ENCODE assay signal across 23 cellular contexts in the genomic region with DNA sequence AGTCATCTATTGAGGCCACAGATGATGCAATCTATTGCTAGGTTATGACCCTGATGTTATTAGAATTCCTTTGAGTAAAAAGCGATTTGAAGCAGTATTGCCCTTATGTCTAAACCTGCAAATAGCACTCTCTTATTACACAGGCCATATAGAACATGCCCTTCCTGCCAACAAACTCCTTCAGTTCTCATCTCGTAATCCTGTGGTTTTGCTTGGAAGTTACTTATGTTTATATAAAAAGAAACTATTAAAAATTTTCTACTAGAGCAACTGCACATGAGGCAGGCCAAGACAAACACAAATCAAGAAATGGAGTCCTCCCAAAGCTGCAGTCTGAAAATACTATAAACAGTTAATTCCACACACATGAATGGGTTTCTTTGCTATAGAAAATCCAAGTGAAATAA.
DNase-seq lines count a peak whose midpoint lies in the region; ATAC-seq and TF ChIP-seq lines count a peak whose summit lies in the region.
"Had no signal": no experiment of that assay in that cellular context is flagged by ENCODE, and none has a peak within 500 bp of the region (broad histone marks: within the 10 kb centered on the region; RNA-seq: fewer than 3 reads in every experiment).

No MANE protein-coding gene starts in this region.

- TF ChIP-seq CTCF in PC-3 (conservative IDR thresholded peaks at IDR 0.05; ENCODE audit: low read depth, low read length): no peak
- TF ChIP-seq CTCF in WTC11 (IDR thresholded peaks at IDR 0.05): no peak
- TF ChIP-seq CTCF in CD14-positive monocyte (IDR thresholded peaks at IDR 0.05): no peak
- TF ChIP-seq CTCF in type B pancreatic cell (conservative IDR thresholded peaks at IDR 0.05): no peak

- H3K4me3 Mint-ChIP-seq in WTC11 (no peak overlapping the region), CD14-positive monocyte (no peak overlapping the region), type B pancreatic cell (no peak overlapping the region)
- H3K4me3 Mint-ChIP-seq: activated naive CD8-positive, alpha-beta T cell treated with anti-CD3 and anti-CD28 coated beads, Interleukin-2, amount 10 ng/mL, durations not matched to agents 7 days and 5 days; activated T-helper 1 cell treated with anti-CD3 and anti-CD28 coated beads, Interleukin-12 subunit alpha, Interleukin-12 subunit beta, Interleukin-2, Interleukin-4 antibody, amounts not matched to agents 30 ng/mL and 10 ng/mL and 1 ng/mL, durations not matched to agents 14 hours and 24 hours and 36 hours; naive B cell had no signal

- 0 out of 2 replicates have a peak, but pooled peaks cover 7% of the 10 kb centered on the region for H3K4me1 ChIP-seq in PC-3 (ENCODE audit: insufficient read depth, low read length)
- H3K4me1 ChIP-seq: heart right ventricle, pancreas, suprapubic skin had no signal

- no peaks in the 10 kb centered on the region for H3K9me2 ChIP-seq in PC-3 (replicated peaks; ENCODE audit: low read length)

- H3K27me3 Mint-ChIP-seq in WTC11 (ENCODE audit: low read depth) (no peaks in the 10 kb centered on the region), CD14-positive monocyte (ENCODE audit: low read depth in 3 of 3) (peaks cover 0 to 2% (median 0%) of the 10 kb centered on the region in 3 donors), type B pancreatic cell (no peaks in the 10 kb centered on the region)
- H3K27me3 Mint-ChIP-seq: activated naive CD8-positive, alpha-beta T cell treated with anti-CD3 and anti-CD28 coated beads, Interleukin-2, amount 10 ng/mL, durations not matched to agents 7 days and 5 days; naive B cell had no signal

- POLR2A ChIA-PET in PC-3 (lab: Charles Lee; ENCODE audit: unreplicated experiment) (interaction anchor here (0.6 kb wide), 1 partner anchor 199 kb away, joined by 3 read pairs; no protein-coding TSS in a partner anchor), WTC11 (lab: Charles Lee) (no interaction called here)

- no peak overlapping the region for H2AFZ ChIP-seq in PC-3 (ENCODE audit: low read length)

- H3K9me3 Mint-ChIP-seq in WTC11 (no peaks in the 10 kb centered on the region), CD14-positive monocyte (peaks cover 0 to 5% (median 0%) of the 10 kb centered on the region in 7 donors), type B pancreatic cell (peaks cover 5% of the 10 kb centered on the region)
- H3K9me3 Mint-ChIP-seq: activated naive CD8-positive, alpha-beta T cell treated with anti-CD3 and anti-CD28 coated beads, Interleukin-2, amount 10 ng/mL, durations not matched to agents 7 days and 5 days had no signal

- 0 out of 2 replicates have a peak overlapping the region, but pooled peaks have one; percentile 4 for H3K4me2 ChIP-seq in PC-3 (ENCODE audit: low read length)

- intact Hi-C loops in PC-3 (cut with micrococcal nuclease): loop anchor here (2.0 kb wide), 1 partner anchor 582 kb away; no protein-coding TSS in a partner anchor
- intact Hi-C loops in CD14-positive monocyte (cut with micrococcal nuclease): no loop called here

- no peaks in the 10 kb centered on the region for H3K27me3 ChIP-seq in PC-3 (ENCODE audit: low read length)
- H3K27me3 ChIP-seq: cardiac muscle cell, heart right ventricle, pancreas, suprapubic skin had no signal

- H3F3A ChIP-seq in PC-3 (ENCODE audit: low read length, unreplicated experiment): no peaks in the 10 kb centered on the region

- no peaks in the 10 kb centered on the region for H3K9me3 ChIP-seq in PC-3 (ENCODE audit: low read length)
- H3K9me3 ChIP-seq: heart right ventricle, pancreas, suprapubic skin had no signal

- no TSS peak for BruUV-seq in PC-3 (replicated peaks; lab: Mats Ljungman, UMichigan)

- no peak overlapping the region for H3K9ac ChIP-seq in PC-3 (ENCODE audit: low read length)

- DNase-seq in H4 (ENCODE audit: low spot score) (peak; percentile 95), PC-3 (peak; percentile 63), fibroblast of gingiva (ENCODE audit: low read depth) (peak; percentile 97), skeletal muscle cell (ENCODE audit: low read depth) (peak; percentile 98), WTC11 (ENCODE audit: low spot score) (no peak), CD14-positive monocyte (ENCODE audit: low spot score) (no peak), type B pancreatic cell (ENCODE audit: extremely low spot score, unreplicated experiment) (no peak)
- DNase-seq: activated naive CD8-positive, alpha-beta T cell treated with anti-CD3 and anti-CD28 coated beads, Interleukin-2, amount 10 ng/mL, durations not matched to agents 7 days and 5 days; erythroblast; heart right ventricle; naive B cell; NCI-H1105; NCI-H2107; NCI-H69; pancreas; SIG-M5; stimulated activated CD8-positive, alpha-beta memory T cell treated with anti-CD3 and anti-CD28 coated beads, Interleukin-4, amount 100 ng/mL, for 48 hours had no signal

- no peaks in the 10 kb centered on the region for H3K79me2 ChIP-seq in PC-3 (ENCODE audit: low read length)

- H4K20me1 ChIP-seq in PC-3 (ENCODE audit: low read length): no peaks in the 10 kb centered on the region

- CTCF ChIA-PET in PC-3 (lab: Charles Lee): no interaction called here
- CTCF ChIA-PET in WTC11 (lab: Charles Lee): no interaction called here

- H3K4me3 ChIP-seq in PC-3 (ENCODE audit: low read length): no peak overlapping the region
- H3K4me3 ChIP-seq in skeletal muscle cell (ENCODE audit: low read depth, low read length): no peak overlapping the region
- H3K4me3 ChIP-seq: cardiac muscle cell, heart right ventricle, pancreas, skin epidermis, suprapubic skin had no signal

- no peaks in the 10 kb centered on the region for H3K36me3 ChIP-seq in PC-3 (ENCODE audit: low read depth, low read length)
- H3K36me3 ChIP-seq: cardiac muscle cell, heart right ventricle, pancreas, suprapubic skin had no signal

- H3K36me3 Mint-ChIP-seq in WTC11 (no peaks in the 10 kb centered on the region), CD14-positive monocyte (no peaks in the 10 kb centered on the region), type B pancreatic cell (no peaks in the 10 kb centered on the region)
- H3K36me3 Mint-ChIP-seq: activated naive CD8-positive, alpha-beta T cell treated with anti-CD3 and anti-CD28 coated beads, Interleukin-2, amount 10 ng/mL, durations not matched to agents 7 days and 5 days; naive B cell had no signal

- peaks cover 18% of the 10 kb centered on the region; the same call in 1 of the 2 replicates for H3K4me1 Mint-ChIP-seq in WTC11
- H3K4me1 Mint-ChIP-seq in CD14-positive monocyte: peaks cover 5% of the 10 kb centered on the region
- H3K4me1 Mint-ChIP-seq in type B pancreatic cell (ENCODE audit: unreplicated experiment): peaks cover 7% of the 10 kb centered on the region
- H3K4me1 Mint-ChIP-seq: activated naive CD8-positive, alpha-beta T cell treated with anti-CD3 and anti-CD28 coated beads, Interleukin-2, amount 10 ng/mL, durations not matched to agents 7 days and 5 days; naive B cell had no signal

- peak; percentile 96 for ATAC-seq in PC-3
- ATAC-seq in WTC11: no peak
- ATAC-seq in GM19452 (IDR thresholded peaks at IDR 0.05; ENCODE audit: unreplicated experiment): no peak
- ATAC-seq: activated CD4-positive, CD25-positive, alpha-beta regulatory T cell treated with anti-CD3 and anti-CD28 coated beads, Interleukin-2, amount 50 U/mL, for 24 hours; heart right ventricle; pancreas had no signal

- H3K27ac ChIP-seq in PC-3 (ENCODE audit: low read length): peak overlapping the region; percentile 36
- H3K27ac ChIP-seq: cardiac muscle cell, heart right ventricle, pancreas, skin epidermis, suprapubic skin had no signal

- H3K27ac Mint-ChIP-seq in WTC11 (no peak overlapping the region), CD14-positive monocyte (no peak overlapping the region), type B pancreatic cell (no peak overlapping the region)
- H3K27ac Mint-ChIP-seq: activated naive CD8-positive, alpha-beta T cell treated with anti-CD3 and anti-CD28 coated beads, Interleukin-2, amount 10 ng/mL, durations not matched to agents 7 days and 5 days; activated T-helper 1 cell treated with anti-CD3 and anti-CD28 coated beads, Interleukin-12 subunit alpha, Interleukin-12 subunit beta, Interleukin-2, Interleukin-4 antibody, amounts not matched to agents 30 ng/mL and 10 ng/mL and 1 ng/mL, durations not matched to agents 14 hours and 24 hours and 36 hours; naive B cell had no signal

TF ChIP-seq in WTC11, 78 proteins besides CTCF, POLR2A, EP300 and RAD21 (continues in another document):
- TF ChIP-seq, protein P1, sequence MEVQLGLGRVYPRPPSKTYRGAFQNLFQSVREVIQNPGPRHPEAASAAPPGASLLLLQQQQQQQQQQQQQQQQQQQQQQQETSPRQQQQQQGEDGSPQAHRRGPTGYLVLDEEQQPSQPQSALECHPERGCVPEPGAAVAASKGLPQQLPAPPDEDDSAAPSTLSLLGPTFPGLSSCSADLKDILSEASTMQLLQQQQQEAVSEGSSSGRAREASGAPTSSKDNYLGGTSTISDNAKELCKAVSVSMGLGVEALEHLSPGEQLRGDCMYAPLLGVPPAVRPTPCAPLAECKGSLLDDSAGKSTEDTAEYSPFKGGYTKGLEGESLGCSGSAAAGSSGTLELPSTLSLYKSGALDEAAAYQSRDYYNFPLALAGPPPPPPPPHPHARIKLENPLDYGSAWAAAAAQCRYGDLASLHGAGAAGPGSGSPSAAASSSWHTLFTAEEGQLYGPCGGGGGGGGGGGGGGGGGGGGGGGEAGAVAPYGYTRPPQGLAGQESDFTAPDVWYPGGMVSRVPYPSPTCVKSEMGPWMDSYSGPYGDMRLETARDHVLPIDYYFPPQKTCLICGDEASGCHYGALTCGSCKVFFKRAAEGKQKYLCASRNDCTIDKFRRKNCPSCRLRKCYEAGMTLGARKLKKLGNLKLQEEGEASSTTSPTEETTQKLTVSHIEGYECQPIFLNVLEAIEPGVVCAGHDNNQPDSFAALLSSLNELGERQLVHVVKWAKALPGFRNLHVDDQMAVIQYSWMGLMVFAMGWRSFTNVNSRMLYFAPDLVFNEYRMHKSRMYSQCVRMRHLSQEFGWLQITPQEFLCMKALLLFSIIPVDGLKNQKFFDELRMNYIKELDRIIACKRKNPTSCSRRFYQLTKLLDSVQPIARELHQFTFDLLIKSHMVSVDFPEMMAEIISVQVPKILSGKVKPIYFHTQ (CRISPR knock-in tag; IDR thresholded peaks at IDR 0.05): no peak
- TF ChIP-seq, protein P2, sequence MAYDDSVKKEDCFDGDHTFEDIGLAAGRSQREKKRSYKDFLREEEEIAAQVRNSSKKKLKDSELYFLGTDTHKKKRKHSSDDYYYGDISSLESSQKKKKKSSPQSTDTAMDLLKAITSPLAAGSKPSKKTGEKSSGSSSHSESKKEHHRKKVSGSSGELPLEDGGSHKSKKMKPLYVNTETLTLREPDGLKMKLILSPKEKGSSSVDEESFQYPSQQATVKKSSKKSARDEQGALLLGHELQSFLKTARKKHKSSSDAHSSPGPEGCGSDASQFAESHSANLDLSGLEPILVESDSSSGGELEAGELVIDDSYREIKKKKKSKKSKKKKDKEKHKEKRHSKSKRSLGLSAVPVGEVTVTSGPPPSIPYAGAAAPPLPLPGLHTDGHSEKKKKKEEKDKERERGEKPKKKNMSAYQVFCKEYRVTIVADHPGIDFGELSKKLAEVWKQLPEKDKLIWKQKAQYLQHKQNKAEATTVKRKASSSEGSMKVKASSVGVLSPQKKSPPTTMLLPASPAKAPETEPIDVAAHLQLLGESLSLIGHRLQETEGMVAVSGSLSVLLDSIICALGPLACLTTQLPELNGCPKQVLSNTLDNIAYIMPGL (CRISPR knock-in tag; IDR thresholded peaks at IDR 0.05): no peak

Comparison
In these comparisons a context has a peak if more than half of its experiments do, and no peak if none do; other contexts are left out.
1. DNase-seq: peak in H4 (single experiment), PC-3 (single experiment), fibroblast of gingiva (single experiment) and skeletal muscle cell (single experiment); none in WTC11 (single experiment), CD14-positive monocyte (single experiment) and type B pancreatic cell (single experiment).